ENCODE assay signal across 1 cellular context in genomic region chr7:66500087-66500486, GRCh38.
TF ChIP-seq lines count a peak whose summit lies in the region.

No MANE protein-coding gene starts in this region.

TF ChIP-seq in H1, 55 proteins besides CTCF, POLR2A, EP300 and RAD21 (continued from another document):
- TF ChIP-seq USF2 (IDR thresholded peaks at IDR 0.05; ENCODE audit: low read length) = peak; percentile 65
- peak; percentile 72; the same call in 1 of the 2 replicates for TF ChIP-seq YY1 (IDR thresholded peaks at IDR 0.05; ENCODE audit: low read depth, low read length)
- no peak for TF ChIP-seq SP1 (IDR thresholded peaks at IDR 0.05; ENCODE audit: low read depth, low read length)
- no peak for TF ChIP-seq HDAC6 (IDR thresholded peaks at IDR 0.05; ENCODE audit: low read depth, low read length)
- 0 out of 2 replicates have a peak, but pooled peaks have one; percentile 19 for TF ChIP-seq ATF3 (IDR thresholded peaks at IDR 0.05; ENCODE audit: insufficient read depth, low read depth, low read length)
- no peak for TF ChIP-seq TEAD4 (IDR thresholded peaks at IDR 0.05; ENCODE audit: low read depth, low read length)
- TF ChIP-seq POU5F1 (IDR thresholded peaks at IDR 0.05; ENCODE audit: low read depth, low read length) = no peak
- TF ChIP-seq CBX8 (IDR thresholded peaks at IDR 0.05; ENCODE audit: borderline replicate concordance, low read depth, low read length) = no peak
- TF ChIP-seq SIN3A (conservative IDR thresholded peaks at IDR 0.05 in 1 of 2, IDR thresholded peaks at IDR 0.05 in 1 of 2; ENCODE audit: low read depth in 1 of 2, low read length in 2 of 2) = no peak
- TF ChIP-seq CHD2 (IDR thresholded peaks at IDR 0.05; ENCODE audit: low read length) = no peak
- no peak for TF ChIP-seq PHF8 (conservative IDR thresholded peaks at IDR 0.05; ENCODE audit: low read depth, low read length)
